1 cellular context compared by ENCODE assay signal in the genomic region with DNA sequence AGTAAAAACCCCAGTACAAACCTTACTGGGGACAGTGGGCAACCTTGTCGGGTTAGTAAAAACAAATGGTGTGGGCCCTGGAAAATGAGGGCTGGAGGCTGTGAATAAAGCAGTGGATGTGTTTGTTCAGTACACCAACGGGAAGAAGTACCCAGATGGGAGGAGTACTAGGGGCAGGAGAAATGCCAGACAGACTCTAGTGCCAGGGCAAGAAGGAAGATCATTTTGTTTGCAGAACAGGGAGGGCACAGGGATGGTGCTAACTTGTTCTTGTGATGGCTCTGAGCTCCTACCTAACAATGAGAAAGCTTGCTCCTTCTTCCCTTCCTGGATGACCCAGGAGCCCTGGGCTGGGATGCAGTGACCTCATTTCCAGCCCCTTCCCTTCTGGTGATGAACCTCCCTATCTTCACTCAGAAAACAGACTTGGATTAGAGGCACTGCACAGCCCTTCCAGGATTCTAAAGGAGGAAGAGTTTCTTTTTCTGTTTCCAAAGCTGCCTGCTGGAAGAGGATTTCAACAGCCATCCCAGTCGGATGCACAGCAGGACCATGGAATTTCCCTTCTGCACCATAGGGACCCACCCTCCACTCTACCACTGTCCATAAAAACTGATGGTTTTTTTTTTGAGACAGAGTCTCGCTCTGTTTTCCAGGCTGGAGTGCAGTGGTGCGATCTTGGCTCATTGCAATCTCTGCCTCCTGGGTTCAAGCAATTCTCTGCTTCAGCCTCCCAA.
TF ChIP-seq lines count a peak whose summit lies in the region.

No MANE protein-coding gene starts in this region.

TF ChIP-seq in GM23338, 12 proteins besides CTCF, POLR2A, EP300 and RAD21 (continued from another document):
- TF ChIP-seq, protein P1, sequence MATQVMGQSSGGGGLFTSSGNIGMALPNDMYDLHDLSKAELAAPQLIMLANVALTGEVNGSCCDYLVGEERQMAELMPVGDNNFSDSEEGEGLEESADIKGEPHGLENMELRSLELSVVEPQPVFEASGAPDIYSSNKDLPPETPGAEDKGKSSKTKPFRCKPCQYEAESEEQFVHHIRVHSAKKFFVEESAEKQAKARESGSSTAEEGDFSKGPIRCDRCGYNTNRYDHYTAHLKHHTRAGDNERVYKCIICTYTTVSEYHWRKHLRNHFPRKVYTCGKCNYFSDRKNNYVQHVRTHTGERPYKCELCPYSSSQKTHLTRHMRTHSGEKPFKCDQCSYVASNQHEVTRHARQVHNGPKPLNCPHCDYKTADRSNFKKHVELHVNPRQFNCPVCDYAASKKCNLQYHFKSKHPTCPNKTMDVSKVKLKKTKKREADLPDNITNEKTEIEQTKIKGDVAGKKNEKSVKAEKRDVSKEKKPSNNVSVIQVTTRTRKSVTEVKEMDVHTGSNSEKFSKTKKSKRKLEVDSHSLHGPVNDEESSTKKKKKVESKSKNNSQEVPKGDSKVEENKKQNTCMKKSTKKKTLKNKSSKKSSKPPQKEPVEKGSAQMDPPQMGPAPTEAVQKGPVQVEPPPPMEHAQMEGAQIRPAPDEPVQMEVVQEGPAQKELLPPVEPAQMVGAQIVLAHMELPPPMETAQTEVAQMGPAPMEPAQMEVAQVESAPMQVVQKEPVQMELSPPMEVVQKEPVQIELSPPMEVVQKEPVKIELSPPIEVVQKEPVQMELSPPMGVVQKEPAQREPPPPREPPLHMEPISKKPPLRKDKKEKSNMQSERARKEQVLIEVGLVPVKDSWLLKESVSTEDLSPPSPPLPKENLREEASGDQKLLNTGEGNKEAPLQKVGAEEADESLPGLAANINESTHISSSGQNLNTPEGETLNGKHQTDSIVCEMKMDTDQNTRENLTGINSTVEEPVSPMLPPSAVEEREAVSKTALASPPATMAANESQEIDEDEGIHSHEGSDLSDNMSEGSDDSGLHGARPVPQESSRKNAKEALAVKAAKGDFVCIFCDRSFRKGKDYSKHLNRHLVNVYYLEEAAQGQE (IDR thresholded peaks at IDR 0.05; ENCODE audit: unreplicated experiment): no peak
- TF ChIP-seq ZNF114 (CRISPR knock-in tag; IDR thresholded peaks at IDR 0.05) (no peak), EZH2phosphoT487 (IDR thresholded peaks at IDR 0.05; ENCODE audit: unreplicated experiment) (no peak), POLR2AphosphoS5 (IDR thresholded peaks at IDR 0.05; ENCODE audit: low read depth) (no peak), JUNB (IDR thresholded peaks at IDR 0.05; ENCODE audit: unreplicated experiment) (no peak), STAT1 (IDR thresholded peaks at IDR 0.05; ENCODE audit: unreplicated experiment) (no peak), EZH2 (IDR thresholded peaks at IDR 0.05; ENCODE audit: low read depth, unreplicated experiment) (no peak), CREB1 (CRISPR knock-in tag; IDR thresholded peaks at IDR 0.05; ENCODE audit: low read depth) (no peak)
- TF ChIP-seq, protein P2, sequence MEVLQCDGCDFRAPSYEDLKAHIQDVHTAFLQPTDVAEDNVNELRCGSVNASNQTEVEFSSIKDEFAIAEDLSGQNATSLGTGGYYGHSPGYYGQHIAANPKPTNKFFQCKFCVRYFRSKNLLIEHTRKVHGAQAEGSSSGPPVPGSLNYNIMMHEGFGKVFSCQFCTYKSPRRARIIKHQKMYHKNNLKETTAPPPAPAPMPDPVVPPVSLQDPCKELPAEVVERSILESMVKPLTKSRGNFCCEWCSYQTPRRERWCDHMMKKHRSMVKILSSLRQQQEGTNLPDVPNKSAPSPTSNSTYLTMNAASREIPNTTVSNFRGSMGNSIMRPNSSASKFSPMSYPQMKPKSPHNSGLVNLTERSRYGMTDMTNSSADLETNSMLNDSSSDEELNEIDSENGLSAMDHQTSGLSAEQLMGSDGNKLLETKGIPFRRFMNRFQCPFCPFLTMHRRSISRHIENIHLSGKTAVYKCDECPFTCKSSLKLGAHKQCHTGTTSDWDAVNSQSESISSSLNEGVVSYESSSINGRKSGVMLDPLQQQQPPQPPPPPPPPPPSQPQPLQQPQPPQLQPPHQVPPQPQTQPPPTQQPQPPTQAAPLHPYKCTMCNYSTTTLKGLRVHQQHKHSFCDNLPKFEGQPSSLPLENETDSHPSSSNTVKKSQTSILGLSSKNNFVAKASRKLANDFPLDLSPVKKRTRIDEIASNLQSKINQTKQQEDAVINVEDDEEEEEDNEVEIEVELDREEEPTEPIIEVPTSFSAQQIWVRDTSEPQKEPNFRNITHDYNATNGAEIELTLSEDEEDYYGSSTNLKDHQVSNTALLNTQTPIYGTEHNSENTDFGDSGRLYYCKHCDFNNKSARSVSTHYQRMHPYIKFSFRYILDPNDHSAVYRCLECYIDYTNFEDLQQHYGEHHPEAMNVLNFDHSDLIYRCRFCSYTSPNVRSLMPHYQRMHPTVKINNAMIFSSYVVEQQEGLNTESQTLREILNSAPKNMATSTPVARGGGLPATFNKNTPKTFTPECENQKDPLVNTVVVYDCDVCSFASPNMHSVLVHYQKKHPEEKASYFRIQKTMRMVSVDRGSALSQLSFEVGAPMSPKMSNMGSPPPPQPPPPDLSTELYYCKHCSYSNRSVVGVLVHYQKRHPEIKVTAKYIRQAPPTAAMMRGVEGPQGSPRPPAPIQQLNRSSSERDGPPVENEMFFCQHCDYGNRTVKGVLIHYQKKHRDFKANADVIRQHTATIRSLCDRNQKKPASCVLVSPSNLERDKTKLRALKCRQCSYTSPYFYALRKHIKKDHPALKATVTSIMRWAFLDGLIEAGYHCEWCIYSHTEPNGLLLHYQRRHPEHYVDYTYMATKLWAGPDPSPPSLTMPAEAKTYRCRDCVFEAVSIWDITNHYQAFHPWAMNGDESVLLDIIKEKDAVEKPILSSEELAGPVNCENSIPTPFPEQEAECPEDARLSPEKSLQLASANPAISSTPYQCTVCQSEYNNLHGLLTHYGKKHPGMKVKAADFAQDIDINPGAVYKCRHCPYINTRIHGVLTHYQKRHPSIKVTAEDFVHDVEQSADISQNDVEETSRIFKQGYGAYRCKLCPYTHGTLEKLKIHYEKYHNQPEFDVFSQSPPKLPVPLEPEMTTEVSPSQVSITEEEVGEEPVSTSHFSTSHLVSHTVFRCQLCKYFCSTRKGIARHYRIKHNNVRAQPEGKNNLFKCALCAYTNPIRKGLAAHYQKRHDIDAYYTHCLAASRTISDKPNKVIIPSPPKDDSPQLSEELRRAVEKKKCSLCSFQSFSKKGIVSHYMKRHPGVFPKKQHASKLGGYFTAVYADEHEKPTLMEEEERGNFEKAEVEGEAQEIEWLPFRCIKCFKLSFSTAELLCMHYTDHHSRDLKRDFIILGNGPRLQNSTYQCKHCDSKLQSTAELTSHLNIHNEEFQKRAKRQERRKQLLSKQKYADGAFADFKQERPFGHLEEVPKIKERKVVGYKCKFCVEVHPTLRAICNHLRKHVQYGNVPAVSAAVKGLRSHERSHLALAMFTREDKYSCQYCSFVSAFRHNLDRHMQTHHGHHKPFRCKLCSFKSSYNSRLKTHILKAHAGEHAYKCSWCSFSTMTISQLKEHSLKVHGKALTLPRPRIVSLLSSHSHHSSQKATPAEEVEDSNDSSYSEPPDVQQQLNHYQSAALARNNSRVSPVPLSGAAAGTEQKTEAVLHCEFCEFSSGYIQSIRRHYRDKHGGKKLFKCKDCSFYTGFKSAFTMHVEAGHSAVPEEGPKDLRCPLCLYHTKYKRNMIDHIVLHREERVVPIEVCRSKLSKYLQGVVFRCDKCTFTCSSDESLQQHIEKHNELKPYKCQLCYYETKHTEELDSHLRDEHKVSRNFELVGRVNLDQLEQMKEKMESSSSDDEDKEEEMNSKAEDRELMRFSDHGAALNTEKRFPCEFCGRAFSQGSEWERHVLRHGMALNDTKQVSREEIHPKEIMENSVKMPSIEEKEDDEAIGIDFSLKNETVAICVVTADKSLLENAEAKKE (CRISPR knock-in tag; IDR thresholded peaks at IDR 0.05): no peak
